In genomic region chr20:6705920-6706500, GRCh38 we compare ENCODE assay signal across 21 cellular contexts.
DNase-seq lines count a peak whose midpoint lies in the region; ATAC-seq and TF ChIP-seq lines count a peak whose summit lies in the region.
"Had no signal": no experiment of that assay in that cellular context is flagged by ENCODE, and none has a peak within 500 bp of the region (broad histone marks: within the 10 kb centered on the region; RNA-seq: fewer than 3 reads in every experiment).

No MANE protein-coding gene starts in this region.

- H3K23ac ChIP-seq in IMR-90 (ENCODE audit: low read depth, low read length) = no peak overlapping the region

- no peak for TF ChIP-seq RAD21 in IMR-90 (IDR thresholded peaks at IDR 0.05; ENCODE audit: low read length)

- H3K56ac ChIP-seq in IMR-90 (ENCODE audit: extremely low read depth, insufficient read depth, low read length) = no peak overlapping the region

- in situ Hi-C loops in IMR-90 (cut with MboI; ENCODE audit: low sequenced_read_pairs) = no loop called here

- ATAC-seq in IMR-90 (ENCODE audit: low read depth) (no peak), body of pancreas (no peak), right lobe of liver (peak; percentile 8 to 48 (median 29)), upper lobe of right lung (no peak)
- ATAC-seq: K562 had no signal

- no TSS peak for BruUV-seq in IMR-90 (replicated peaks; lab: Mats Ljungman, UMichigan)

- H3K27ac ChIP-seq in IMR-90 (ENCODE audit: insufficient read depth, low read length) (no peak overlapping the region), body of pancreas (peak overlapping the region; percentile 93 to 95 (median 93)), right lobe of liver (peak overlapping the region; percentile 62 to 97 (median 95)), upper lobe of right lung (peak overlapping the region; percentile 49)
- H3K27ac ChIP-seq: HL-60 had no signal

- H4K5ac ChIP-seq in IMR-90 (ENCODE audit: low read depth, low read length) = no peak overlapping the region

- WGBS in IMR-90 (ENCODE audit: extremely low coverage in 2 of 2, insufficient read length in 1 of 2), 2 experiments = no CpG with 5 or more reads among the region's 6 CpGs
- 87 to 95% methylated on average over 6 of the region's 6 CpGs for WGBS in body of pancreas, 2 donors
- 54% methylated on average over 5 of the region's 6 CpGs for WGBS in right lobe of liver (ENCODE audit: insufficient coverage, low coverage, low lambda C conversion rate, missing lambda C conversion rate)

- no peak overlapping the region for H3K4me3 ChIP-seq in IMR-90 (ENCODE audit: insufficient read depth, low read depth, low read length)
- H3K4me3 ChIP-seq in body of pancreas = no peak overlapping the region
- H3K4me3 ChIP-seq in right lobe of liver = no peak overlapping the region
- H3K4me3 ChIP-seq in upper lobe of right lung = no peak overlapping the region
- H3K4me3 ChIP-seq: K562 had no signal

- no peak overlapping the region for H2BK5ac ChIP-seq in IMR-90 (ENCODE audit: low read depth, low read length, poor library complexity, severe bottlenecking)

- no peak overlapping the region for H3K9ac ChIP-seq in IMR-90 (ENCODE audit: low read depth, low read length)

- dilution Hi-C loops in IMR-90 (cut with HindIII; ENCODE audit: low sequenced_read_pairs, unreplicated experiment) = no loop called here

- POLR2A ChIA-PET in IMR-90 (lab: Charles Lee; ENCODE audit: unreplicated experiment) = no interaction called here

- H3K36me3 ChIP-seq in IMR-90 (ENCODE audit: control insufficient read depth, insufficient read depth, low read length) (no peaks in the 10 kb centered on the region), body of pancreas (replicated peaks in 1 of 2; ENCODE audit: insufficient read depth in 1 of 2, low read depth in 2 of 2) (no peaks in the 10 kb centered on the region), right lobe of liver (no peaks in the 10 kb centered on the region), upper lobe of right lung (no peaks in the 10 kb centered on the region)

- DNase-seq in IMR-90 (no peak), body of pancreas (no peak), right lobe of liver (no peak), upper lobe of right lung (no peak), activated gamma-delta T cell (lab: John Stamatoyannopoulos, UW) (no peak)
- DNase-seq in effector CD8-positive, alpha-beta T cell (lab: John Stamatoyannopoulos, UW) = no peak
- no peak for DNase-seq in stimulated activated naive CD4-positive, alpha-beta T cell (lab: John Stamatoyannopoulos, UW)
- DNase-seq: AML-193; CD4-positive, CD25-positive, alpha-beta regulatory T cell; COR-L47; GDM1; H9; NCI-H1105 treated with DMSO at 0.1 percent for 48 hours; NCI-H1694; NCI-H510A; NCI-H748 treated with DMSO at 0.1 percent for 48 hours; NK-92 treated with Interleukin-12 subunit alpha and Interleukin-12 subunit beta, amount 100 ng/mL, for 24 hours; RPMI8226; SIG-M5 had no signal

- no peak overlapping the region for H2AFZ ChIP-seq in IMR-90 (replicated peaks; ENCODE audit: low read length, poor library complexity)

- H3K9me3 ChIP-seq in IMR-90 (ENCODE audit: control insufficient read depth, insufficient read depth, low read length) (no peaks in the 10 kb centered on the region), body of pancreas (no peaks in the 10 kb centered on the region), right lobe of liver (no peaks in the 10 kb centered on the region), upper lobe of right lung (no peaks in the 10 kb centered on the region)

- no peak overlapping the region for H3K4me2 ChIP-seq in IMR-90 (ENCODE audit: low read depth, low read length)

- intact Hi-C loops in IMR-90 (cut with micrococcal nuclease) (no loop called here), body of pancreas (cut with DNase I) (no loop called here), right lobe of liver (cut with DNase I) (no loop called here), upper lobe of right lung (cut with DNase I) (no loop called here)

- H2AK5ac ChIP-seq in IMR-90 (ENCODE audit: low read depth, low read length) = no peak overlapping the region

- no peak for TF ChIP-seq POLR2A in IMR-90 (IDR thresholded peaks at IDR 0.05; ENCODE audit: low read depth, low read length)
- no peak for TF ChIP-seq POLR2A in body of pancreas (IDR thresholded peaks at IDR 0.05)
- TF ChIP-seq POLR2A in right lobe of liver (IDR thresholded peaks at IDR 0.05) = no peak

- no peak overlapping the region for H3K18ac ChIP-seq in IMR-90 (ENCODE audit: low read depth, low read length)

- H3K79me1 ChIP-seq in IMR-90 (ENCODE audit: low read depth in 1 of 2, low read length in 2 of 2) = no peaks in the 10 kb centered on the region

- no peak overlapping the region for H3K4ac ChIP-seq in IMR-90 (ENCODE audit: low read depth, low read length)

- no peak overlapping the region for H2BK20ac ChIP-seq in IMR-90 (ENCODE audit: low read depth, low read length)

- TF ChIP-seq CTCF in IMR-90 (conservative IDR thresholded peaks at IDR 0.05; ENCODE audit: low read depth, low read length) = no peak
- no peak for TF ChIP-seq CTCF in body of pancreas (IDR thresholded peaks at IDR 0.05)
- no peak for TF ChIP-seq CTCF in right lobe of liver (IDR thresholded peaks at IDR 0.05)
- TF ChIP-seq CTCF in upper lobe of right lung (IDR thresholded peaks at IDR 0.05) = no peak

- peaks cover 13% of the 10 kb centered on the region for H3K9me1 ChIP-seq in IMR-90 (ENCODE audit: insufficient read depth, low read length)

- CTCF ChIA-PET in IMR-90 (lab: Yijun Ruan, JAX) = no interaction called here

- H3K27me3 ChIP-seq in IMR-90 (ENCODE audit: control insufficient read depth, insufficient read depth, low read length) = no peaks in the 10 kb centered on the region
- H3K27me3 ChIP-seq in body of pancreas = no peaks in the 10 kb centered on the region
- no peaks in the 10 kb centered on the region for H3K27me3 ChIP-seq in right lobe of liver
- H3K27me3 ChIP-seq in upper lobe of right lung = no peaks in the 10 kb centered on the region

- H2BK120ac ChIP-seq in IMR-90 (ENCODE audit: low read depth, low read length) = no peak overlapping the region

- H4K91ac ChIP-seq in IMR-90 (ENCODE audit: insufficient read depth, low read depth, low read length) = no peak overlapping the region

- peak overlapping the region; percentile 40; the same call in 2 of the 3 replicates for H2BK15ac ChIP-seq in IMR-90 (ENCODE audit: low read depth, low read length)

- H3K4me1 ChIP-seq in IMR-90 (ENCODE audit: control insufficient read depth, insufficient read depth, low read length) = peaks cover 29% of the 10 kb centered on the region
- peaks cover 90% of the 10 kb centered on the region for H3K4me1 ChIP-seq in body of pancreas
- peaks cover 0 to 70% (median 30%) of the 10 kb centered on the region in 4 donors for H3K4me1 ChIP-seq in right lobe of liver
- H3K4me1 ChIP-seq in upper lobe of right lung = peaks cover 71% of the 10 kb centered on the region

- H4K20me1 ChIP-seq in IMR-90 (ENCODE audit: insufficient read depth, low read length) = no peaks in the 10 kb centered on the region

- no peak overlapping the region; a peak in 1 of 4 replicates for H4K8ac ChIP-seq in IMR-90 (ENCODE audit: low read depth in 2 of 2, low read length in 2 of 2)

- no peak overlapping the region for H2AK9ac ChIP-seq in IMR-90 (replicated peaks; ENCODE audit: low read depth, low read length, poor library complexity)

- H3K14ac ChIP-seq in IMR-90 (replicated peaks; ENCODE audit: low read depth, low read length) = no peak overlapping the region

TF ChIP-seq in IMR-90, 13 proteins besides CTCF, POLR2A, EP300 and RAD21:
- TF ChIP-seq FOS (IDR thresholded peaks at IDR 0.05; ENCODE audit: low read depth, low read length) (no peak), NFE2L2 (IDR thresholded peaks at IDR 0.05; ENCODE audit: low read depth, low read length) (no peak), MXI1 (IDR thresholded peaks at IDR 0.05; ENCODE audit: borderline replicate concordance, low read depth, low read length) (no peak), SMC3 (IDR thresholded peaks at IDR 0.05; ENCODE audit: low read depth, low read length) (no peak), RCOR1 (IDR thresholded peaks at IDR 0.05; ENCODE audit: insufficient replicate concordance, low read length) (no peak), USF2 (IDR thresholded peaks at IDR 0.05; ENCODE audit: low read depth, low read length) (no peak), CEBPB (IDR thresholded peaks at IDR 0.05; ENCODE audit: low read depth, low read length) (no peak), BHLHE40 (IDR thresholded peaks at IDR 0.05; ENCODE audit: low read depth, low read length) (no peak), CHD1 (IDR thresholded peaks at IDR 0.05; ENCODE audit: low read depth, low read length) (no peak), MAZ (IDR thresholded peaks at IDR 0.05; ENCODE audit: borderline replicate concordance, low read depth, low read length) (no peak)
- TF ChIP-seq, protein P1, sequence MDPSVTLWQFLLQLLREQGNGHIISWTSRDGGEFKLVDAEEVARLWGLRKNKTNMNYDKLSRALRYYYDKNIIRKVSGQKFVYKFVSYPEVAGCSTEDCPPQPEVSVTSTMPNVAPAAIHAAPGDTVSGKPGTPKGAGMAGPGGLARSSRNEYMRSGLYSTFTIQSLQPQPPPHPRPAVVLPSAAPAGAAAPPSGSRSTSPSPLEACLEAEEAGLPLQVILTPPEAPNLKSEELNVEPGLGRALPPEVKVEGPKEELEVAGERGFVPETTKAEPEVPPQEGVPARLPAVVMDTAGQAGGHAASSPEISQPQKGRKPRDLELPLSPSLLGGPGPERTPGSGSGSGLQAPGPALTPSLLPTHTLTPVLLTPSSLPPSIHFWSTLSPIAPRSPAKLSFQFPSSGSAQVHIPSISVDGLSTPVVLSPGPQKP (IDR thresholded peaks at IDR 0.05; ENCODE audit: borderline replicate concordance, low read depth, low read length) = no peak

Comparison
In these comparisons a context has a peak if more than half of its experiments do, and no peak if none do; other contexts are left out.
1. ATAC-seq: peak in right lobe of liver (4 of 4); none in IMR-90 (single experiment), body of pancreas (single experiment) and upper lobe of right lung (single experiment).